12 cellular contexts compared by ENCODE assay signal in the genomic region with DNA sequence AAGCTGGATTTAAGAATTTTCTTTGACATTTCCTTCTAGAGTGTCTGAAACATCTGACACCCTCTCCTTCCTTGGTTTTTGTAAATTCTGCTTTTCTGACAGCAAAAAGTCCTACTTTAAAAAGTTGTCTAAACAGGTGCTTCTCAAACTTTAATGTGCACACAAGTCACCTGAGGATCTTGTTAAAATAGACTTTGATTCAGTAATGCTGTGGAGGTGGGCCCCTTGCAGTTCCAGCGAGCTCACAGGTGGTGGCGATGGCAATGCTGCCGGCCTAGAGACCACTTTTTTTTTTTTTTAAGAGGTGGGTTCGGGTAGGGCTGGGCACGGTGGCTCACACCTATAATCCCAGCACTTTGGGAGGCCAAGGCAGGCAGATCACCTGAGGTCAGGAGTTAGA.
DNase-seq lines count a peak whose midpoint lies in the region; ATAC-seq and TF ChIP-seq lines count a peak whose summit lies in the region.
"Had no signal": no experiment of that assay in that cellular context is flagged by ENCODE, and none has a peak within 500 bp of the region (broad histone marks: within the 10 kb centered on the region; RNA-seq: fewer than 3 reads in every experiment).

No MANE protein-coding gene starts in this region.

- H3K27me3 ChIP-seq in body of pancreas, result no peaks in the 10 kb centered on the region
- H3K27me3 ChIP-seq: neutrophil had no signal

- peaks cover 4% of the 10 kb centered on the region for H3K4me1 Mint-ChIP-seq in neural crest cell
- H3K4me1 Mint-ChIP-seq in stimulated activated naive B cell treated with anti-CD40 and anti-IgM and Interleukin-4, amounts not matched to agents 10 μg/mL and 1 μg/mL and 100 μg/mL, for 72 hours, result no peaks in the 10 kb centered on the region

- H3K36me3 Mint-ChIP-seq in neural crest cell (ENCODE audit: low read depth), result no peaks in the 10 kb centered on the region
- H3K36me3 Mint-ChIP-seq in stimulated activated naive B cell treated with anti-CD40 and anti-IgM and Interleukin-4, amounts not matched to agents 10 μg/mL and 1 μg/mL and 100 μg/mL, for 72 hours, result no peaks in the 10 kb centered on the region

- in situ Hi-C loops in KBM-7 (cut with MboI; ENCODE audit: low pct_unique_long_range_greater_than_20kb, low sequenced_read_pairs), result loop anchor here (25.0 kb wide), 1 partner anchor 178 kb away; no protein-coding TSS in a partner anchor

- H3K4me1 ChIP-seq in body of pancreas, result no peaks in the 10 kb centered on the region

- peaks cover 4% of the 10 kb centered on the region for H3K27me3 Mint-ChIP-seq in neural crest cell (ENCODE audit: low read depth)
- H3K27me3 Mint-ChIP-seq in stimulated activated naive B cell treated with anti-CD40 and anti-IgM and Interleukin-4, amounts not matched to agents 10 μg/mL and 1 μg/mL and 100 μg/mL, for 72 hours, result peaks cover 16 to 19% of the 10 kb centered on the region in 2 donors

- no peak for ATAC-seq in body of pancreas
- ATAC-seq in stimulated activated naive B cell treated with anti-CD40 and anti-IgM and Interleukin-4, amounts not matched to agents 10 μg/mL and 1 μg/mL and 100 μg/mL, for 72 hours (replicated peaks), result no peak

- DNase-seq in NCI-H82 (lab: John Stamatoyannopoulos, UW) (peak; percentile 57), NCI-H82 treated with DMSO at 0.1 percent for 48 hours (lab: John Stamatoyannopoulos, UW; ENCODE audit: unreplicated experiment) (no peak), KBM-7 (peak; percentile 26), body of pancreas (peak in 1 of 4 donors; percentile 30), neural crest cell (ENCODE audit: low read depth, low spot score) (no peak), pons (ENCODE audit: low spot score) (no peak), caudate nucleus (lab: John Stamatoyannopoulos, UW) (no peak)
- DNase-seq in stimulated activated naive B cell treated with anti-CD40 and anti-IgM and Interleukin-4, amounts not matched to agents 10 μg/mL and 1 μg/mL and 100 μg/mL, for 72 hours, result no peak
- DNase-seq: amygdala, hippocampal formation, NCI-H2081 had no signal

- no peaks in the 10 kb centered on the region for H3K9me3 ChIP-seq in body of pancreas
- H3K9me3 ChIP-seq: neutrophil had no signal

- H3K4me3 ChIP-seq in body of pancreas, result no peak overlapping the region

- intact Hi-C loops in body of pancreas (cut with DNase I), result loop anchor here (10.0 kb wide), 1 partner anchor 95 kb away; no protein-coding TSS in a partner anchor

- H3K27ac ChIP-seq in body of pancreas (no peak overlapping the region), caudate nucleus (ENCODE audit: low read depth, low read length) (no peak overlapping the region)
- H3K27ac ChIP-seq: neutrophil had no signal

- H3K27ac Mint-ChIP-seq in neural crest cell (ENCODE audit: unreplicated experiment), result no peak overlapping the region
- no peak overlapping the region for H3K27ac Mint-ChIP-seq in stimulated activated naive B cell treated with anti-CD40 and anti-IgM and Interleukin-4, amounts not matched to agents 10 μg/mL and 1 μg/mL and 100 μg/mL, for 72 hours

- peak in 5 of 7 experiments; percentile 10 to 30 (median 18) for TF ChIP-seq CTCF in body of pancreas (IDR thresholded peaks at IDR 0.05)
- TF ChIP-seq CTCF in neural crest cell (conservative IDR thresholded peaks at IDR 0.05), result peak; percentile 44

- H3K9me3 Mint-ChIP-seq in neural crest cell, result no peaks in the 10 kb centered on the region
- H3K9me3 Mint-ChIP-seq in stimulated activated naive B cell treated with anti-CD40 and anti-IgM and Interleukin-4, amounts not matched to agents 10 μg/mL and 1 μg/mL and 100 μg/mL, for 72 hours, result no peaks in the 10 kb centered on the region

- 23 to 31% methylated on average over 5 of the region's 5 CpGs for WGBS in body of pancreas, 2 donors

- H3K4me3 Mint-ChIP-seq in neural crest cell, result no peak overlapping the region
- H3K4me3 Mint-ChIP-seq in stimulated activated naive B cell treated with anti-CD40 and anti-IgM and Interleukin-4, amounts not matched to agents 10 μg/mL and 1 μg/mL and 100 μg/mL, for 72 hours, result no peak overlapping the region

- H3K36me3 ChIP-seq in body of pancreas (replicated peaks in 1 of 2; ENCODE audit: insufficient read depth in 1 of 2, low read depth in 2 of 2), result no peaks in the 10 kb centered on the region
- H3K36me3 ChIP-seq: neutrophil had no signal

- no peak for TF ChIP-seq POLR2A in body of pancreas (IDR thresholded peaks at IDR 0.05)

Comparison
In these comparisons a context has a peak if more than half of its experiments do, and no peak if none do; other contexts are left out.
1. DNase-seq: peak in NCI-H82 (single experiment) and KBM-7 (single experiment); none in NCI-H82 treated with DMSO at 0.1 percent for 48 hours (single experiment), neural crest cell (single experiment), stimulated activated naive B cell treated with anti-CD40 and anti-IgM and Interleukin-4, amounts not matched to agents 10 μg/mL and 1 μg/mL and 100 μg/mL, for 72 hours (single experiment), pons (single experiment) and caudate nucleus (0 of 61).